8 cellular contexts compared by ENCODE assay signal in the genomic region with DNA sequence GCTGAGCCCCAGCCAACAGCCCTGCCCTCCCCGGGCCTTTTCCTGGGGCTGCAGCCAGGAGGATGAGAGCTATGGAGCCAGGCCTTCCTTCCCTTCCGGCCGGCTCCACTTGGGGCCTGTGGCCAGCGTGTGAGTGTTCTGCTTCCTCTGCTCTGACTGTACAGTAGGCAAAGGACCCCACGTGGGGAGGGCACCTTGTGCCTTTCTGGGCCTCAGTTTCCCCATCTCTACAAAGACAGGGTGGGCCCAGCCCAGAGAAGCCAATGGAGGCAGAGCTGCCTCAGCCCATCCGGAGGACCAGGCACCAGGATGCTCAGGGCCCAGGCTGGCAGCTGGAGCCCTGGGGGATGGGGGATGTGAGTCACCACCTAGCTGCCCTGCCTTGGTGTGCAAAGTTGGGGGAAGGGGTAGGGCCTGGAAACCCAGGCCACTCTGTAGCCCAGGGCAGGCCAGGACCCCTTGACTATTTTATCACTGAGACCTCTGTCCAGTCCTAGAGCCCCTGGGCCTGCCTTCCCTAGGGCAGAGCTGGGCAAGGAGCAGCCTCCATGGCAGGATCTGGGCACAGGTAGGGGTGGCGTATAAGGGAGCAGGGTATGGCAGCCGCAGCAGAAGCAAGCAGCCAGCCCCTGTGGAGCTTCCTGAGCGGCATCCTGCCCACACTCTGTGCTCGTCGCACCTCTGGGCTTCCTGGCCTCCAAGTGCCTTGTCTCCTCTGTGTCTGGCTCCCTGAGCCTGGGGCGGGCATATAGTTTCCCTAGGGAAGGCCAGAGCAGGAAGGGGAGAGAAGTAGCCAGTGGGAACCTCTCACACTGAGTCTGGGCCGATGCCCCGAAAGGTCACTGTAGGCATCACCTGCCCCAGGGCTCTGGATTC. TPM values are rescaled to one million over a fixed set of nuclear protein-coding genes. Genes with fewer than 3 reads are reported as not detected.
DNase-seq lines count a peak whose midpoint lies in the region; ATAC-seq, FAIRE-seq and TF ChIP-seq lines count a peak whose summit lies in the region.

No MANE protein-coding gene starts in this region.

- CTCF ChIA-PET in GM10248 (lab: Yijun Ruan, JAX): interaction anchor here (0.6 to 2.9 kb wide), 6 partner anchors 8 to 17 kb away, joined by 3 to 10 read pairs (median 6); no protein-coding TSS in a partner anchor

- H3K4me1 ChIP-seq in gastrocnemius medialis: peaks cover 0 to 4% of the 10 kb centered on the region in 2 donors

- DNase-seq in HT1080 (ENCODE audit: low read depth) (peak; percentile 68), activated T-cell treated with anti-CD3 and anti-CD28 coated beads for 1 hour (ENCODE audit: low read depth) (peak; percentile 50), glomerular visceral epithelial cell (ENCODE audit: extremely low spot score) (peak; percentile 27), GM10248 (ENCODE audit: extremely low spot score) (no peak), GM12891 (ENCODE audit: insufficient read length, low spot score) (no peak), gastrocnemius medialis (no peak), SHP77 treated with DMSO at 0.1 percent for 48 hours (lab: John Stamatoyannopoulos, UW) (no peak)
- DNase-seq in stimulated activated CD4-positive, alpha-beta T cell treated with anti-CD3 and anti-CD28 coated beads, Interleukin-4, amount 100 ng/mL, for 4 hours: peak; percentile 56 to 57

- no peak for FAIRE-seq in GM12891 (lab: Jason Lieb, UNC)

- no peaks in the 10 kb centered on the region for H3K27me3 ChIP-seq in gastrocnemius medialis

- no peak for TF ChIP-seq CTCF in GM10248 (IDR thresholded peaks at IDR 0.05; ENCODE audit: control extremely low read depth, extremely low read depth, low read depth, missing control alignments)
- no peak for TF ChIP-seq CTCF in gastrocnemius medialis (IDR thresholded peaks at IDR 0.05 in 4 of 5, conservative IDR thresholded peaks at IDR 0.05 in 1 of 5)

- TF ChIP-seq POLR2A in GM12891 (IDR thresholded peaks at IDR 0.05; ENCODE audit: low read depth, low read length) (no peak), gastrocnemius medialis (IDR thresholded peaks at IDR 0.05) (no peak)

- in situ Hi-C loops in gastrocnemius medialis (cut with MboI; ENCODE audit: low sequenced_read_pairs in 4 of 4): no loop called here

- H3K27ac ChIP-seq in gastrocnemius medialis: no peak overlapping the region

- ATAC-seq in gastrocnemius medialis: no peak

- POLR2A ChIA-PET in GM10248 (lab: Yijun Ruan, JAX): no interaction called here

- H3K36me3 ChIP-seq in gastrocnemius medialis: no peaks in the 10 kb centered on the region

- intact Hi-C loops in gastrocnemius medialis (cut with DNase I; ENCODE audit: low total_unique reads): no loop called here

- peak overlapping the region in 1 of 4 donors; percentile 35 for H3K4me3 ChIP-seq in gastrocnemius medialis

- H3K9me3 ChIP-seq in gastrocnemius medialis: no peaks in the 10 kb centered on the region

TF ChIP-seq in GM12891, 5 proteins besides CTCF, POLR2A, EP300 and RAD21:
- TF ChIP-seq POU2F2 (IDR thresholded peaks at IDR 0.05; ENCODE audit: low read depth, low read length) (no peak), TAF1 (IDR thresholded peaks at IDR 0.05; ENCODE audit: low read depth, low read length) (no peak), PAX5 (IDR thresholded peaks at IDR 0.05; ENCODE audit: insufficient read depth, low read length, severe bottlenecking) (no peak), SPI1 (IDR thresholded peaks at IDR 0.05; ENCODE audit: low read depth, low read length) (no peak), POLR2AphosphoS5 (IDR thresholded peaks at IDR 0.05; ENCODE audit: low read depth, low read length) (no peak)

RNA-seq across cellular contexts. Expression of a gene that starts 1.8 kb away (rescaled TPM):
- total RNA-seq in HT1080 (2014; rRNA removed; shearing (Covaris generic)): 0.53 TPM in 1 of 2 replicates, not detected in the other
- 0.22 and 0.25 TPM in 2 replicates for polyA plus RNA-seq in HT1080 (2015; cell fraction: cytosol; rRNA removed)
- polyA plus RNA-seq in HT1080 (2015; cell fraction: nucleus; rRNA removed): 0.23 and 0.29 TPM in 2 replicates
- 5.2 TPM for polyA plus RNA-seq in GM12891 (2012; ENCODE audit: low read depth, missing spikeins)
- total RNA-seq in gastrocnemius medialis: 1 to 10 TPM in 2 of 4 donors, under 1 TPM in 1, not detected in 1; 0.76 to 5.2 (median 3.1) TPM

Comparison
In these comparisons a context has a peak if more than half of its experiments do, and no peak if none do; other contexts are left out.
1. DNase-seq: peak in HT1080 (single experiment), activated T-cell treated with anti-CD3 and anti-CD28 coated beads for 1 hour (single experiment), glomerular visceral epithelial cell (single experiment) and stimulated activated CD4-positive, alpha-beta T cell treated with anti-CD3 and anti-CD28 coated beads, Interleukin-4, amount 100 ng/mL, for 4 hours (2 of 2); none in GM10248 (single experiment), GM12891 (single experiment), gastrocnemius medialis (0 of 2) and SHP77 treated with DMSO at 0.1 percent for 48 hours (single experiment).